8 cellular contexts compared by ENCODE assay signal in the genomic region with DNA sequence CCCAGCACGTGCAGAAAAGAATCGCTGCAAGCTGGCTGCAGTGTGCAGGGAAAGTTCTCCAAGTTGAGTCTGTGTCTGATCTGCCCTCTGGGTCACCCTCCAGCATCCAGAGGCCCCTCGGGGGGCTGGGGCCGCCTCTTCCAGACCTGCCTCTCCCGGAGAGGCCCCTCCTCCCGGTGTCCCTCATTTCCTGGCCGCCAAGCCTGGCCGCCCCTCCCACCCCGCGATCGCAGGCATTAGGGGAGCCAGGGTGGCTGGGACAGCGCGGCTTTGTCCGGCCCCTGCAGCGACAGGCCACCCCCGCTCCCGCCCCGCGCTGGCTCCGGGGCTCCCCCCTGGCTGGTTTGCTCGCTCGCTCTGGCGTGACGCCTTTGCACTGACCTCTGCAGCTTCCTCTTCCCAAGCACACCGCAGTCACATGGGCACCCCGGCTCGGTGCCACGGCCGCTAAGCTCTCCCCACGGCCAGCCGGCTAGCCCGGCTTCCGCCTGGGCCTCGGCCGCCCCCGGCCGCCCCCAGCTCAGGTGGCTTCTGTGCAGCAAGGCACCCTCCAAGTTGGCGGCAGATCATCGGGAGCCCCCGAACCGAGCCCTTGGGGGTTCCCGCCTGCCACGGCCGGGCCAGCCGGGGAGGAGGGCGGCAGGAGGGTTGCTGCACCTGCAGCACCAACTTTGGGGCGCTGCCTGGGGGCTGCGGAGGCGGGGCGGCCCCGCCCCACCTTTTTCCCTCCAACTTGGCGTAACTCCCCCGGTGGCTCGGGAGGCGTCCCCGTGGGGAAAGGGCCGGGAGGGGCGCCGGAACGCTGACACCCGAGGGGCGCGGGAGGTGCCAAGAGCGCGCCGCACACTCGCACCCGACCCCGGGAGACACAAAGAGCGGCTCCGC. TPM values are rescaled to one million over a fixed set of nuclear protein-coding genes. Genes with fewer than 3 reads are reported as not detected.
DNase-seq lines count a peak whose midpoint lies in the region; ATAC-seq and TF ChIP-seq lines count a peak whose summit lies in the region.

No MANE protein-coding gene starts in this region.

- POLR2A ChIA-PET in AG04450 (lab: Yijun Ruan, JAX): interaction anchor here (0.6 to 2.0 kb wide), 7 partner anchors 16 to 351 kb away, joined by 3 to 15 read pairs (median 7); a partner anchor contains a TSS

- intact Hi-C loops in dorsolateral prefrontal cortex (cut with DNase I) (loop anchor here in 1 of 2 donors (5.0 kb wide), 1 partner anchor 40 kb away; no protein-coding TSS in a partner anchor), right lobe of liver (cut with DNase I) (no loop called here)

- CTCF ChIA-PET in AG04450 (lab: Charles Lee): interaction anchor here (0.6 to 1.1 kb wide), 5 partner anchors 35 to 188 kb away, joined by 3 to 5 read pairs (median 4); no protein-coding TSS in a partner anchor

- peak overlapping the region; percentile 58 for H3K4me3 ChIP-seq in AG04450 (ENCODE audit: low read depth, low read length)
- H3K4me3 ChIP-seq in dorsolateral prefrontal cortex: peak overlapping the region; percentile 54 to 92 (median 76)
- peak overlapping the region; percentile 59 to 69 (median 61) for H3K4me3 ChIP-seq in right lobe of liver

- no peaks in the 10 kb centered on the region for H3K9me3 ChIP-seq in AG04450 (ENCODE audit: control insufficient read depth, insufficient read depth, low read length)
- H3K9me3 ChIP-seq in right lobe of liver: no peaks in the 10 kb centered on the region

- H3K4me1 ChIP-seq in right lobe of liver: peaks cover 0 to 31% (median 8%) of the 10 kb centered on the region in 4 donors

- H3K27me3 ChIP-seq in AG04450 (ENCODE audit: control insufficient read depth, insufficient read depth, low read length): no peaks in the 10 kb centered on the region
- no peaks in the 10 kb centered on the region for H3K27me3 ChIP-seq in dorsolateral prefrontal cortex
- H3K27me3 ChIP-seq in right lobe of liver: no peaks in the 10 kb centered on the region

- peak; percentile 11 for DNase-seq in AG04450 (ENCODE audit: low read depth, low spot score)
- peak; percentile 28 for DNase-seq in NCI-H2107 (lab: John Stamatoyannopoulos, UW)
- peak in 3 of 4 experiments; percentile 18 to 26 (median 20) for DNase-seq in activated CD4-positive, CD25-positive, alpha-beta regulatory T cell (lab: John Stamatoyannopoulos, UW)
- DNase-seq in dorsolateral prefrontal cortex: peak; percentile 62 to 86 (median 76)
- DNase-seq in right lobe of liver: peak; percentile 96 to 98 (median 98)
- DNase-seq in stimulated activated CD4-positive, alpha-beta T cell treated with anti-CD3 and anti-CD28 coated beads, TNF-alpha, amount 100 ng/mL, for 4 hours (ENCODE audit: low read depth in 3 of 3): peak in 2 of 3 experiments; percentile 15 to 29

- H3K36me3 ChIP-seq in right lobe of liver: peaks cover 0 to 4% (median 0%) of the 10 kb centered on the region in 4 donors

- ATAC-seq in GM18517 (IDR thresholded peaks at IDR 0.05; ENCODE audit: unreplicated experiment) (peak; percentile 66), HG02943 (IDR thresholded peaks at IDR 0.05; ENCODE audit: low read depth, unreplicated experiment) (peak; percentile 54), right lobe of liver (peak; percentile 78 to 87 (median 82))

- peak; percentile 87 for TF ChIP-seq POLR2A in right lobe of liver (IDR thresholded peaks at IDR 0.05)

- WGBS in right lobe of liver (ENCODE audit: insufficient coverage, low coverage, low lambda C conversion rate, missing lambda C conversion rate): 0% methylated on average over 1 of the region's 71 CpGs

- H3K27ac ChIP-seq in AG04450 (ENCODE audit: low read depth, low read length) (peak overlapping the region; percentile 84), dorsolateral prefrontal cortex (peak overlapping the region; percentile 24 to 96 (median 87)), right lobe of liver (peak overlapping the region; percentile 85 to 97 (median 89))

- TF ChIP-seq CTCF in AG04450 (IDR thresholded peaks at IDR 0.05; ENCODE audit: low read depth, low read length) (no peak), dorsolateral prefrontal cortex (IDR thresholded peaks at IDR 0.05 in 54 of 56, conservative IDR thresholded peaks at IDR 0.05 in 2 of 56; ENCODE audit: low read depth in 1 of 56, partially characterized antibody in 56 of 56) (peak in 4 of 56 donors; percentile 9 to 26 (median 18)), right lobe of liver (IDR thresholded peaks at IDR 0.05) (no peak)

RNA-seq across cellular contexts. Expression of a gene that starts 43.7 kb away (rescaled TPM):
- polyA plus RNA-seq in AG04450 (2011; rRNA removed): 12.9 and 17.3 TPM in 2 replicates
- 32.7 and 39.1 TPM in 2 replicates for polyA minus RNA-seq in AG04450 (2011; rRNA and poly(A)+ RNA removed)
- total RNA-seq in dorsolateral prefrontal cortex (10 to 100 TPM; 32.1 to 60.8 (median 45.3) TPM), right lobe of liver (10 to 100 TPM in 2 of 6 experiments, 1 to 10 TPM in 4; 4.8 to 22.8 (median 9.8) TPM)

Comparison
In these comparisons a context has a peak if more than half of its experiments do, and no peak if none do; other contexts are left out.
1. Peak in every context shown above with its lines: DNase-seq, ATAC-seq, H3K4me3 ChIP-seq and H3K27ac ChIP-seq.
2. DNase-seq: peak in every context shown above with its lines; median percentile 98 in right lobe of liver; 76 in dorsolateral prefrontal cortex; 28 in NCI-H2107; 22 in stimulated activated CD4-positive, alpha-beta T cell treated with anti-CD3 and anti-CD28 coated beads, TNF-alpha, amount 100 ng/mL, for 4 hours; 20 in activated CD4-positive, CD25-positive, alpha-beta regulatory T cell; 11 in AG04450.